Comparison of ENCODE assay signal across 2 cellular contexts in genomic region chr1:172746091-172746949, GRCh38.
A peak's percentile ranks its signal among the peaks of the same experiment; 100 is the strongest.
TF ChIP-seq lines count a peak whose summit lies in the region.

No MANE protein-coding gene starts in this region.

TF ChIP-seq in GM12878, 131 proteins besides CTCF, POLR2A, EP300 and RAD21 (continued from another document and continues in another):
- TF ChIP-seq ATF2 (IDR thresholded peaks at IDR 0.05; ENCODE audit: low read length): peak; percentile 96
- TF ChIP-seq E2F8 (IDR thresholded peaks at IDR 0.05; ENCODE audit: low read depth, partially characterized antibody): no peak
- no peak for TF ChIP-seq CEBPZ (IDR thresholded peaks at IDR 0.05; ENCODE audit: low read depth, low read length)
- TF ChIP-seq EGR1 (IDR thresholded peaks at IDR 0.05; ENCODE audit: borderline replicate concordance in 1 of 2, low read depth in 2 of 2, low read length in 2 of 2): no peak
- peak; percentile 98 for TF ChIP-seq EED (IDR thresholded peaks at IDR 0.05; ENCODE audit: low read depth)
- TF ChIP-seq ZBED1 (IDR thresholded peaks at IDR 0.05; ENCODE audit: borderline replicate concordance): peak; percentile 92
- TF ChIP-seq MEF2B (IDR thresholded peaks at IDR 0.05; ENCODE audit: partially characterized antibody, poor library complexity, severe bottlenecking): peak; percentile 27
- peak; percentile 98 for TF ChIP-seq MTA3 (IDR thresholded peaks at IDR 0.05; ENCODE audit: borderline replicate concordance, low read length)
- no peak for TF ChIP-seq ZBTB11 (CRISPR knock-in tag; IDR thresholded peaks at IDR 0.05)
- peak; percentile 77 for TF ChIP-seq ATF7 (IDR thresholded peaks at IDR 0.05; ENCODE audit: low read depth)
- peak; percentile 93 for TF ChIP-seq FOXM1 (IDR thresholded peaks at IDR 0.05; ENCODE audit: low read depth, low read length)
- TF ChIP-seq NBN (IDR thresholded peaks at IDR 0.05): 0 out of 2 replicates have a peak, but pooled peaks have one; percentile 32
- no peak for TF ChIP-seq YY1 (IDR thresholded peaks at IDR 0.05; ENCODE audit: low read depth, low read length)

TF ChIP-seq in HepG2, 621 proteins besides CTCF, POLR2A, EP300 and RAD21 (continued from another document and continues in another):
- TF ChIP-seq HBP1 (CRISPR knock-in tag; IDR thresholded peaks at IDR 0.05; ENCODE audit: low read depth) (no peak), FOXA1 (IDR thresholded peaks at IDR 0.05) (no peak), FOXA1 (CRISPR knock-in tag; IDR thresholded peaks at IDR 0.05) (peak; percentile 78), PLRG1 (conservative IDR thresholded peaks at IDR 0.05) (no peak), CBFB (CRISPR knock-in tag; IDR thresholded peaks at IDR 0.05) (peak; percentile 83), FOXK1 (CRISPR knock-in tag; IDR thresholded peaks at IDR 0.05; ENCODE audit: borderline replicate concordance, low read depth) (peak; percentile 54; the same call in 1 of the 2 replicates), ARID5B (CRISPR knock-in tag; IDR thresholded peaks at IDR 0.05) (peak; percentile 46; the same call in 1 of the 2 replicates), HMG20A (CRISPR knock-in tag; IDR thresholded peaks at IDR 0.05; ENCODE audit: borderline replicate concordance) (peak; percentile 75; the same call in 1 of the 2 replicates), MLXIP (CRISPR knock-in tag; IDR thresholded peaks at IDR 0.05; ENCODE audit: borderline replicate concordance) (no peak), NR2F6 (IDR thresholded peaks at IDR 0.05) (no peak), NR2F6 (CRISPR knock-in tag; IDR thresholded peaks at IDR 0.05) (no peak), FOXP1 (IDR thresholded peaks at IDR 0.05) (no peak), FOXP1 (CRISPR knock-in tag; IDR thresholded peaks at IDR 0.05) (peak; percentile 55), FOSL2 (CRISPR knock-in tag; IDR thresholded peaks at IDR 0.05) (peak; percentile 89), ZNF883 (CRISPR knock-in tag; IDR thresholded peaks at IDR 0.05; ENCODE audit: not compliant biosample characterization) (no peak), ISL2 (CRISPR knock-in tag; IDR thresholded peaks at IDR 0.05) (0 out of 2 replicates have a peak, but pooled peaks have one; percentile 23), FOXA3 (CRISPR knock-in tag; IDR thresholded peaks at IDR 0.05) (peak; percentile 63), FOSL1 (CRISPR knock-in tag; IDR thresholded peaks at IDR 0.05; ENCODE audit: borderline replicate concordance) (0 out of 2 replicates have a peak, but pooled peaks have one; percentile 31), HMGXB4 (CRISPR knock-in tag; IDR thresholded peaks at IDR 0.05; ENCODE audit: borderline replicate concordance in 1 of 2, low read depth in 1 of 2) (no peak), ZNF639 (CRISPR knock-in tag; conservative IDR thresholded peaks at IDR 0.05) (no peak), BCL6 (CRISPR knock-in tag; IDR thresholded peaks at IDR 0.05) (peak; percentile 40), RARA (CRISPR knock-in tag; IDR thresholded peaks at IDR 0.05) (peak; percentile 81), MED1 (CRISPR knock-in tag; IDR thresholded peaks at IDR 0.05) (0 out of 2 replicates have a peak, but pooled peaks have one; percentile 26), MBNL3 (CRISPR knock-in tag; conservative IDR thresholded peaks at IDR 0.05) (no peak), ZNF496 (CRISPR knock-in tag; IDR thresholded peaks at IDR 0.05; ENCODE audit: insufficient replicate concordance) (no peak), ZNF512 (CRISPR knock-in tag; IDR thresholded peaks at IDR 0.05) (no peak), ZSCAN30 (CRISPR knock-in tag; IDR thresholded peaks at IDR 0.05) (no peak), KLF11 (CRISPR knock-in tag; IDR thresholded peaks at IDR 0.05) (no peak), ZBTB34 (CRISPR knock-in tag; IDR thresholded peaks at IDR 0.05) (no peak), AHDC1 (CRISPR knock-in tag; IDR thresholded peaks at IDR 0.05; ENCODE audit: borderline replicate concordance) (0 out of 2 replicates have a peak, but pooled peaks have one; percentile 21)
